Comparison of ENCODE assay signal across 20 cellular contexts in the genomic region with DNA sequence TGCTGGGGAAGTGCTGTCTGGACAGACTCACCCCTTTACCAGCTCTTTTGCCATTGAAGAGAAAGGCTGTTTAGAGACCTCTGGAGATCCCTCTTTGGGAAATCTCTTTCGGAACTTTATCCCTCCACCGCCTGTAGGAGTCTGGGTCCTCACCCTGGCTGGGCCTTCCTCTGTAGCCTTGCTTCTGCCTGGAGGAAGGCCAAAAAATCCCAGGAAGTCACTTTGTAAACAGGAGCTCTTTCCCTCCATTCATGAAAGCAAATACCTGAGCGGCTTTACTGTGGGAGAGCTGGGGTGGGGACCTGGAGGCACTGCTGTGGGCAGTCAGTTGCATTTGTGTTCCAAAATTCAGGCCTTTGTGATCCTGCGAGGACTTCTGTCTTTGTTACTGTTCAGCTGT.
DNase-seq lines count a peak whose midpoint lies in the region; ATAC-seq and FAIRE-seq lines count a peak whose summit lies in the region.
"Had no signal": no experiment of that assay in that cellular context is flagged by ENCODE, and none has a peak within 500 bp of the region (broad histone marks: within the 10 kb centered on the region; RNA-seq: fewer than 3 reads in every experiment).

No MANE protein-coding gene starts in this region.

- FAIRE-seq in RCC 7860 (lab: Jason Lieb, UNC): no peak
- FAIRE-seq: frontal cortex, GM18507 had no signal

- DNase-seq in COLO668 (lab: John Stamatoyannopoulos, UW; ENCODE audit: unreplicated experiment) (peak; percentile 4), ELF-1 (ENCODE audit: low read depth, low spot score) (peak; percentile 44), NCI-H2029 treated with DMSO at 0.1 percent for 48 hours (lab: John Stamatoyannopoulos, UW) (peak; percentile 26), left colon (no peak), RCC 7860 (ENCODE audit: low spot score) (no peak), pons (ENCODE audit: low spot score) (no peak)
- DNase-seq: activated CD8-positive, alpha-beta T cell treated with anti-CD3 and anti-CD28 coated beads for 36 hours; activated effector memory CD4-positive, alpha-beta T cell treated with Interleukin-2 at 50 U/mL for 16 hours; activated T-cell treated with anti-CD3 and anti-CD28 coated beads for 4 hours; aorta; cortex of kidney; DND-41; NCI-H187 treated with DMSO at 0.1 percent for 48 hours; NCI-H446; Right ventricle myocardium superior; stimulated activated naive CD4-positive, alpha-beta T cell treated with Interleukin-2 at 50 U/mL for 16 hours had no signal

- intact Hi-C loops in left colon (cut with DNase I, micrococcal nuclease): no loop called here

- ATAC-seq in left colon (peak; percentile 44), GM21786 (IDR thresholded peaks at IDR 0.05; ENCODE audit: unreplicated experiment) (no peak), GM21447 (IDR thresholded peaks at IDR 0.05; ENCODE audit: unreplicated experiment) (no peak)
- ATAC-seq: activated CD8-positive, alpha-beta T cell treated with anti-CD3 and anti-CD28 coated beads for 36 hours had no signal

Comparison
In these comparisons a context has a peak if more than half of its experiments do, and no peak if none do; other contexts are left out.
1. DNase-seq: peak in COLO668 (single experiment), ELF-1 (single experiment) and NCI-H2029 treated with DMSO at 0.1 percent for 48 hours (single experiment); none in left colon (0 of 2), RCC 7860 (single experiment) and pons (single experiment).